In the genomic region with DNA sequence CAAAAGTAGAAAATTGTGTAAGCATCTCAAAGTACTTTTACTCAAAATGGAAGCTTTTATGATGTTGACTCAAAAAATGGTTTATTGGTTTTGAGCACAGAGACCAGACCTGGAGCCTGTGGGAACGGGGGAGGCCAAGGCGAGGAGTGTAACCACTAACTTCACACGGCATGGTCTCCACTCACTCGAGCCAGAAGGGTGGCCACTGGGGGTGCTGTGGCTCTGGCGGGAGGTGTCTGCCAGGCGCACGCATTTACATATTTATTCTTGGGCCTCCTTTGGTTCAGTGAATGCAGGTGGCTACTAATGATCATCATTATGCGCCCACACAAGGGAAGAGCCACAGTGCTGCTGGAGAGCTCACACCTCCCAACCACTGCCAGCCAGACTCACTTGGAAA, we compare ENCODE assay signal across 10 cellular contexts.
DNase-seq lines count a peak whose midpoint lies in the region; ATAC-seq, FAIRE-seq and TF ChIP-seq lines count a peak whose summit lies in the region.
"Had no signal": no experiment of that assay in that cellular context is flagged by ENCODE, and none has a peak within 500 bp of the region (broad histone marks: within the 10 kb centered on the region; RNA-seq: fewer than 3 reads in every experiment).

No MANE protein-coding gene starts in this region.

- peaks cover 64% of the 10 kb centered on the region for H3K27me3 ChIP-seq in AG04450 (ENCODE audit: control insufficient read depth, insufficient read depth, low read length)

- no peak for FAIRE-seq in HTR-8/SVneo (lab: Jason Lieb, UNC)

- CTCF ChIA-PET in AG04450 (lab: Charles Lee), result no interaction called here

- no peak for ATAC-seq in GM18502 (IDR thresholded peaks at IDR 0.05; ENCODE audit: poor library complexity, unreplicated experiment)
- no peak for ATAC-seq in HG02870 (IDR thresholded peaks at IDR 0.05; ENCODE audit: unreplicated experiment)
- ATAC-seq: stimulated activated naive CD8-positive, alpha-beta T cell treated with anti-CD3 and anti-CD28 coated beads, Interleukin-15, amount 100 ng/mL, for 72 hours had no signal

- H3K9me3 ChIP-seq in AG04450 (ENCODE audit: control insufficient read depth, insufficient read depth, low read length), result peaks cover 3% of the 10 kb centered on the region; the same call in 1 of the 2 replicates

- H3K4me3 ChIP-seq in AG04450 (ENCODE audit: low read depth, low read length) (no peak overlapping the region), epithelial cell of proximal tubule (ENCODE audit: low read depth, low read length) (no peak overlapping the region)

- no peak for DNase-seq in AG04450 (ENCODE audit: low read depth, low spot score)
- DNase-seq in GM19240 (ENCODE audit: insufficient read length, low spot score), result peak; percentile 57
- DNase-seq in NCI-H510A (lab: John Stamatoyannopoulos, UW), result peak; percentile 37
- no peak for DNase-seq in epithelial cell of proximal tubule (ENCODE audit: low read depth)
- DNase-seq in HCEC 1CT, result no peak
- no peak for DNase-seq in HTR-8/SVneo (ENCODE audit: insufficient read length, low spot score)
- DNase-seq: Kasumi-1; stimulated activated naive CD8-positive, alpha-beta T cell treated with anti-CD3 and anti-CD28 coated beads, Interleukin-15, amount 100 ng/mL, for 72 hours had no signal

- TF ChIP-seq CTCF in AG04450 (IDR thresholded peaks at IDR 0.05; ENCODE audit: low read depth, low read length) (peak; percentile 26; the same call in 1 of the 2 replicates), epithelial cell of proximal tubule (conservative IDR thresholded peaks at IDR 0.05; ENCODE audit: low read depth, low read length) (peak; percentile 40)

- POLR2A ChIA-PET in AG04450 (lab: Yijun Ruan, JAX), result no interaction called here

- no peak overlapping the region for H3K27ac ChIP-seq in AG04450 (ENCODE audit: low read depth, low read length)

Comparison
In these comparisons a context has a peak if more than half of its experiments do, and no peak if none do; other contexts are left out.
1. DNase-seq: peak in GM19240 (single experiment) and NCI-H510A (single experiment); none in AG04450 (single experiment), epithelial cell of proximal tubule (single experiment), HCEC 1CT (single experiment) and HTR-8/SVneo (single experiment).